ENCODE assay signal across 8 cellular contexts in genomic region chr6:43247115-43247999, GRCh38. TPM values are rescaled to one million over a fixed set of nuclear protein-coding genes. Genes with fewer than 3 reads are reported as not detected.
DNase-seq lines count a peak whose midpoint lies in the region; ATAC-seq and TF ChIP-seq lines count a peak whose summit lies in the region.

No MANE protein-coding gene starts in this region.

- no peak for TF ChIP-seq RAD21 in neural cell (conservative IDR thresholded peaks at IDR 0.05)

- no peaks in the 10 kb centered on the region; the same call in 1 of the 2 replicates for H3K27me3 ChIP-seq in Caco-2 (replicated peaks; ENCODE audit: control insufficient read depth, insufficient read depth, low read length)
- peaks cover 0 to 13% of the 10 kb centered on the region in 2 donors for H3K27me3 ChIP-seq in Peyer's patch
- H3K27me3 ChIP-seq in foreskin keratinocyte, result peaks cover 94% of the 10 kb centered on the region
- H3K27me3 ChIP-seq in neural cell (ENCODE audit: insufficient read depth, low read depth, low read length), result no peaks in the 10 kb centered on the region

- H2AFZ ChIP-seq in neural cell (ENCODE audit: low read depth, low read length), result peak overlapping the region; percentile 45

- ATAC-seq in GM21447 (IDR thresholded peaks at IDR 0.05; ENCODE audit: unreplicated experiment), result peak; percentile 74
- peak; percentile 78 for ATAC-seq in foreskin keratinocyte

- H3F3A ChIP-seq in neural cell (ENCODE audit: insufficient read depth, low read length, poor library complexity, severe bottlenecking), result no peaks in the 10 kb centered on the region

- H3K9ac ChIP-seq in neural cell (ENCODE audit: low read length), result peak overlapping the region; percentile 67

- BruUV-seq in Caco-2 (replicated peaks; lab: Mats Ljungman, UMichigan), result no TSS peak

- H3K4me3 ChIP-seq in Caco-2 (ENCODE audit: low read depth, low read length) (peak overlapping the region; percentile 37), Peyer's patch (peak overlapping the region; percentile 43 to 64 (median 58)), neural cell (ENCODE audit: low read length) (peak overlapping the region; percentile 82)

- H3K27ac ChIP-seq in Peyer's patch (peak overlapping the region in 1 of 4 donors; percentile 62), foreskin keratinocyte (no peak overlapping the region), neural cell (ENCODE audit: low read length) (peak overlapping the region; percentile 59)

- peak overlapping the region; percentile 65 for H3K4me3 Mint-ChIP-seq in Caco-2 (ENCODE audit: unreplicated experiment)
- peak overlapping the region; percentile 81 for H3K4me3 Mint-ChIP-seq in stimulated activated naive CD8-positive, alpha-beta T cell treated with anti-CD3 and anti-CD28 coated beads, Interleukin-15, Interleukin-2, amounts not matched to agents 100 ng/mL and 50 ng/mL, for 24 hours

- H3K4me2 ChIP-seq in neural cell (ENCODE audit: low read length), result peak overlapping the region; percentile 96

- H3K4me1 Mint-ChIP-seq in Caco-2 (ENCODE audit: low read depth, unreplicated experiment), result peaks cover 7% of the 10 kb centered on the region
- H3K4me1 Mint-ChIP-seq in stimulated activated naive CD8-positive, alpha-beta T cell treated with anti-CD3 and anti-CD28 coated beads, Interleukin-15, Interleukin-2, amounts not matched to agents 100 ng/mL and 50 ng/mL, for 24 hours (ENCODE audit: low read depth), result peaks cover 37% of the 10 kb centered on the region

- no peak for TF ChIP-seq EP300 in neural cell (conservative IDR thresholded peaks at IDR 0.05; ENCODE audit: poor library complexity, severe bottlenecking)

- no peak overlapping the region for H3K27ac Mint-ChIP-seq in Caco-2 (ENCODE audit: unreplicated experiment)
- peak overlapping the region; percentile 79 for H3K27ac Mint-ChIP-seq in stimulated activated naive CD8-positive, alpha-beta T cell treated with anti-CD3 and anti-CD28 coated beads, Interleukin-15, Interleukin-2, amounts not matched to agents 100 ng/mL and 50 ng/mL, for 24 hours

- CTCF ChIA-PET in Caco-2 (lab: Charles Lee), result interaction anchor here (1.2 kb wide), 1 partner anchor 18 kb away, joined by 3 read pairs; the partner anchor contains the start of gene DNPH1

- H3K36me3 ChIP-seq in Caco-2 (ENCODE audit: control insufficient read depth, insufficient read depth, low read length), result no peaks in the 10 kb centered on the region
- H3K36me3 ChIP-seq in Peyer's patch, result no peaks in the 10 kb centered on the region
- no peaks in the 10 kb centered on the region for H3K36me3 ChIP-seq in neural cell (ENCODE audit: insufficient read depth, low read length)

- TF ChIP-seq CTCF in Caco-2 (IDR thresholded peaks at IDR 0.05; ENCODE audit: insufficient read depth in 1 of 2, low read depth in 1 of 2, low read length in 1 of 2, severe bottlenecking in 1 of 2, unreplicated experiment in 1 of 2) (no peak), Peyer's patch (IDR thresholded peaks at IDR 0.05) (no peak), foreskin keratinocyte (conservative IDR thresholded peaks at IDR 0.05) (no peak), neural cell (IDR thresholded peaks at IDR 0.05; ENCODE audit: poor library complexity, severe bottlenecking) (peak; percentile 48)

- H3K36me3 Mint-ChIP-seq in Caco-2 (ENCODE audit: insufficient read depth, unreplicated experiment), result no peaks in the 10 kb centered on the region
- H3K36me3 Mint-ChIP-seq in stimulated activated naive CD8-positive, alpha-beta T cell treated with anti-CD3 and anti-CD28 coated beads, Interleukin-15, Interleukin-2, amounts not matched to agents 100 ng/mL and 50 ng/mL, for 24 hours (ENCODE audit: low read depth), result no peaks in the 10 kb centered on the region

- H4K20me1 ChIP-seq in neural cell (ENCODE audit: insufficient read depth), result no peaks in the 10 kb centered on the region

- DNase-seq in Caco-2, result peak; percentile 64 to 81
- DNase-seq in HuH-7 (ENCODE audit: low spot score), result peak; percentile 93
- peak; percentile 82 to 91 (median 83) for DNase-seq in Peyer's patch
- peak; percentile 68 for DNase-seq in activated effector memory CD4-positive, alpha-beta T cell treated with Interleukin-2 at 50 U/mL for 16 hours
- no peak for DNase-seq in foreskin keratinocyte

- POLR2A ChIA-PET in Caco-2 (lab: Charles Lee), result no interaction called here

- H3K9me2 ChIP-seq in neural cell (ENCODE audit: insufficient read depth, low read length), result no peaks in the 10 kb centered on the region

- TF ChIP-seq POLR2A in Peyer's patch (IDR thresholded peaks at IDR 0.05), result no peak

- H3K79me2 ChIP-seq in neural cell (replicated peaks; ENCODE audit: insufficient read depth, low read length), result peaks cover 23% of the 10 kb centered on the region

- H3K27me3 Mint-ChIP-seq in Caco-2 (ENCODE audit: insufficient read depth, unreplicated experiment), result peaks cover 2% of the 10 kb centered on the region
- peaks cover 16% of the 10 kb centered on the region for H3K27me3 Mint-ChIP-seq in stimulated activated naive CD8-positive, alpha-beta T cell treated with anti-CD3 and anti-CD28 coated beads, Interleukin-15, Interleukin-2, amounts not matched to agents 100 ng/mL and 50 ng/mL, for 24 hours

- H3K9me3 ChIP-seq in Caco-2 (no peaks in the 10 kb centered on the region), Peyer's patch (no peaks in the 10 kb centered on the region), neural cell (ENCODE audit: low read length) (no peaks in the 10 kb centered on the region)

- intact Hi-C loops in Caco-2 (cut with micrococcal nuclease; ENCODE audit: unreplicated experiment), result no loop called here

- H3K9me3 Mint-ChIP-seq in Caco-2 (ENCODE audit: unreplicated experiment), result no peaks in the 10 kb centered on the region
- H3K9me3 Mint-ChIP-seq in stimulated activated naive CD8-positive, alpha-beta T cell treated with anti-CD3 and anti-CD28 coated beads, Interleukin-15, Interleukin-2, amounts not matched to agents 100 ng/mL and 50 ng/mL, for 24 hours, result no peaks in the 10 kb centered on the region

- H3K4me1 ChIP-seq in Caco-2 (peaks cover 9% of the 10 kb centered on the region; the same call in 1 of the 2 replicates), Peyer's patch (peaks cover 0 to 6% (median 0%) of the 10 kb centered on the region in 4 donors), foreskin keratinocyte (no peaks in the 10 kb centered on the region)

TF ChIP-seq in neural cell, 6 proteins besides CTCF, POLR2A, EP300 and RAD21:
- TF ChIP-seq POLR2AphosphoS5 (IDR thresholded peaks at IDR 0.05) (peak; percentile 19), REST (IDR thresholded peaks at IDR 0.05; ENCODE audit: borderline replicate concordance) (no peak), MXI1 (conservative IDR thresholded peaks at IDR 0.05; ENCODE audit: poor library complexity, severe bottlenecking) (peak; percentile 72), SMC3 (conservative IDR thresholded peaks at IDR 0.05; ENCODE audit: poor library complexity) (no peak), TAF1 (IDR thresholded peaks at IDR 0.05; ENCODE audit: low read depth) (no peak), EZH2 (IDR thresholded peaks at IDR 0.05; ENCODE audit: borderline replicate concordance, insufficient read depth, low read length, poor library complexity, severe bottlenecking) (no peak)

RNA-seq across cellular contexts. Expression of gene TTBK1, which starts 4.1 kb away (rescaled TPM):
- total RNA-seq in Caco-2 (2022) (0.51 and 0.61 TPM in 2 replicates), Peyer's patch (1 to 10 TPM in 3 of 4 donors, not detected in 1; 1.4 to 2.4 (median 1.4) TPM), foreskin keratinocyte (0.03 and 0.04 TPM in 2 replicates)
- polyA plus RNA-seq in foreskin keratinocyte (0.02 and 0.06 TPM in 2 replicates), neural cell (4.2 and 6.8 TPM in 2 replicates)
- polyA minus RNA-seq in neural cell, result 25.0 and 25.8 TPM in 2 replicates

RNA-seq across cellular contexts. Expression of gene DNPH1, which starts 18.1 kb away (rescaled TPM):
- total RNA-seq in Caco-2 (2022) (56.1 and 62.6 TPM in 2 replicates), Peyer's patch (100 to 1,000 TPM; 138 to 304 (median 176) TPM), foreskin keratinocyte (82.3 and 89.4 TPM in 2 replicates)
- polyA plus RNA-seq in foreskin keratinocyte (147 and 170 TPM in 2 replicates), neural cell (48.3 and 65.5 TPM in 2 replicates)
- 7.4 and 8.8 TPM in 2 replicates for polyA minus RNA-seq in neural cell

RNA-seq across cellular contexts. Expression of gene SLC22A7, which starts 50.7 kb away (rescaled TPM):
- not detected in 2 replicates for total RNA-seq in Caco-2 (2022)
- under 1 TPM in 1 of 4 donors, not detected in 3; 0.80 TPM for total RNA-seq in Peyer's patch
- total RNA-seq in foreskin keratinocyte, result not detected in 2 replicates
- polyA plus RNA-seq in foreskin keratinocyte, result not detected in 2 replicates
- 2.3 and 2.4 TPM in 2 replicates for polyA plus RNA-seq in neural cell
- polyA minus RNA-seq in neural cell, result 0.46 and 0.49 TPM in 2 replicates

Comparison
In these comparisons a context has a peak if more than half of its experiments do, and no peak if none do; other contexts are left out.
1. DNase-seq: peak in Caco-2 (2 of 2), HuH-7 (single experiment), Peyer's patch (3 of 3) and activated effector memory CD4-positive, alpha-beta T cell treated with Interleukin-2 at 50 U/mL for 16 hours (single experiment); none in foreskin keratinocyte (0 of 2).
2. Peak in every context shown above with its lines, with median percentiles within 50 percentile points of each other: H3K4me3 ChIP-seq.